ENCODE assay signal across 9 cellular contexts in the genomic region with DNA sequence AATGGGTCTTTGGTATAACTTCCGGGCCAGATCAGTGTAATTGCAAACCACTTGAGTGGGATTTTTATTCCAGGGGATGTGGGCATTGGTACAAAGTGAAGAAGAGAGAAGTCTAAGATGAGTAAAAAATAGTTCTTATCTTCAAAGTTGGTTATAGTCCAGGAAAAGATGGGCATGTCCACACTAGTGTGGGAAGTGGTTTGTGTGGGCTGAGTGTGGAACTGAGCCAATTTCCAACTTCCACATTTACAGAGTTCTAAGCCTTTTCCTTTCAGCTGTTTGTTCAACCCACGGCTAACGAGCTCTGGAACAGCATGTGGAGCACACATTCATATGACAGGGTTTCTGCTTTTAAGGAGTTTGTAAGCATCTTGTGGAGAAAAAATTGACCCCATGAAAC.
DNase-seq lines count a peak whose midpoint lies in the region; ATAC-seq and TF ChIP-seq lines count a peak whose summit lies in the region.
"Had no signal": no experiment of that assay in that cellular context is flagged by ENCODE, and none has a peak within 500 bp of the region (broad histone marks: within the 10 kb centered on the region; RNA-seq: fewer than 3 reads in every experiment).

No MANE protein-coding gene starts in this region.

- H3K27me3 Mint-ChIP-seq in memory B cell (no peaks in the 10 kb centered on the region), osteocyte (ENCODE audit: unreplicated experiment) (peaks cover 15% of the 10 kb centered on the region)

- H3K27ac Mint-ChIP-seq in memory B cell (no peak overlapping the region), osteocyte (ENCODE audit: unreplicated experiment) (no peak overlapping the region)

- H3K4me1 Mint-ChIP-seq in memory B cell (peaks cover 14% of the 10 kb centered on the region), osteocyte (ENCODE audit: unreplicated experiment) (no peaks in the 10 kb centered on the region)

- H3K4me3 ChIP-seq in cardiac fibroblast (replicated peaks in 1 of 2; ENCODE audit: low read depth in 2 of 2, low read length in 2 of 2): no peak overlapping the region

- peak; percentile 15 for DNase-seq in DMS 273 treated with DMSO at 0.1 percent for 48 hours (lab: John Stamatoyannopoulos, UW)
- peak; percentile 21 for DNase-seq in NCI-H446 treated with DMSO at 0.1 percent for 48 hours (lab: John Stamatoyannopoulos, UW)
- DNase-seq in cardiac fibroblast (ENCODE audit: low read depth in 2 of 2): peak; percentile 41 to 71
- DNase-seq in memory B cell (ENCODE audit: low spot score in 2 of 2): no peak
- no peak for DNase-seq in cortex of kidney (lab: John Stamatoyannopoulos, UW)
- DNase-seq in retina: no peak
- DNase-seq in osteocyte (ENCODE audit: extremely low spot score, unreplicated experiment): no peak
- DNase-seq: NCI-H1930 had no signal

- TF ChIP-seq CTCF in cardiac fibroblast (IDR thresholded peaks at IDR 0.05; ENCODE audit: low read depth, low read length) (no peak), osteocyte (IDR thresholded peaks at IDR 0.05) (no peak)

- H3K4me3 Mint-ChIP-seq in memory B cell: no peak overlapping the region
- H3K4me3 Mint-ChIP-seq in osteocyte (ENCODE audit: unreplicated experiment): no peak overlapping the region

- ATAC-seq in memory B cell (ENCODE audit: low read depth) (peak; percentile 44), GM18907 (IDR thresholded peaks at IDR 0.05; ENCODE audit: unreplicated experiment) (no peak)

- H3K9me3 Mint-ChIP-seq in memory B cell (peaks cover 2% of the 10 kb centered on the region), osteocyte (ENCODE audit: unreplicated experiment) (no peaks in the 10 kb centered on the region)

- H3K36me3 Mint-ChIP-seq in memory B cell: peaks cover 2% of the 10 kb centered on the region
- H3K36me3 Mint-ChIP-seq in osteocyte (ENCODE audit: unreplicated experiment): peaks cover 3% of the 10 kb centered on the region

Comparison
In these comparisons a context has a peak if more than half of its experiments do, and no peak if none do; other contexts are left out.
1. DNase-seq: peak in DMS 273 treated with DMSO at 0.1 percent for 48 hours (single experiment), NCI-H446 treated with DMSO at 0.1 percent for 48 hours (single experiment) and cardiac fibroblast (2 of 2); none in memory B cell (0 of 2), cortex of kidney (single experiment), retina (single experiment) and osteocyte (single experiment).